26 cellular contexts compared by ENCODE assay signal in the genomic region with DNA sequence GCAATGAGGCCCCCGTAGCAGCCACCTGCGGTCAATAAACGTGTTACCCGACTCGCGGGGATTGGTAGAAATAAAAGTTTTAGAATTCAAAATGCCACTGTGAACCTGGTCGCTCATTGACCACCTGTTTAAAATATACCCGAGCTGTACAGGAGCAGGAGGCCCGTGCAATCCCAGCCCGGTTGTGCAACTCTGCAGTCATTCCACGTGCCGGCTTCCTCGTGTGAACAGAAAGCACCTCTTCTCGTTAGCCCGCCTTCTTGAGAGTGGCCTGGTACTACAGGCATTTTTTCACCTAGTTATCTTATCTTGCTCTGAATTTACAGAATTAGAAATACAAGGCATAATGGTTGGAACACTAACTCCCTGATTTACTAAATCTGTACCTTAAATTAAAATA.
"Had no signal": no experiment of that assay in that cellular context is flagged by ENCODE, and none has a peak within 500 bp of the region (broad histone marks: within the 10 kb centered on the region; RNA-seq: fewer than 3 reads in every experiment).

No MANE protein-coding gene starts in this region.

- H3K27me3 ChIP-seq: testis, thyroid gland, transverse colon, upper lobe of left lung, uterus, vagina had no signal

- H3K27ac ChIP-seq: stomach, suprapubic skin, testis, thoracic aorta, thyroid gland, tibial artery, tibial nerve, transverse colon, upper lobe of left lung, upper lobe of right lung, uterus, vagina had no signal

- H3K36me3 ChIP-seq: stomach, suprapubic skin, thoracic aorta, thyroid gland, tibial artery, tibial nerve, transverse colon, upper lobe of left lung, upper lobe of right lung, uterus, vagina had no signal

- H3K4me3 ChIP-seq: stomach, suprapubic skin, testis, thoracic aorta, thyroid gland, tibial artery, tibial nerve, transverse colon, upper lobe of left lung, upper lobe of right lung, uterus, vagina had no signal

- ATAC-seq: stimulated activated effector memory CD8-positive, alpha-beta T cell treated with anti-CD3 and anti-CD28 coated beads, Interleukin-12 subunit alpha, Interleukin-12 subunit beta, amount 100 ng/mL, for 72 hours; stimulated activated memory B cell treated with anti-CD40 and anti-IgM and Interleukin-4, amounts not matched to agents 10 μg/mL and 1 μg/mL and 100 μg/mL, for 72 hours; stimulated activated naive B cell treated with anti-CD40 and anti-IgM and Interleukin-4, amounts not matched to agents 10 μg/mL and 1 μg/mL and 100 μg/mL, for 72 hours; stimulated activated naive CD8-positive, alpha-beta T cell treated with anti-CD3 and anti-CD28 coated beads, Interleukin-15, amount 100 ng/mL, for 72 hours; stimulated activated naive CD8-positive, alpha-beta T cell treated with anti-CD3 and anti-CD28 coated beads, Interleukin-15, Interleukin-2, amounts not matched to agents 100 U/mL and 50 U/mL, for 24 hours; upper lobe of right lung had no signal

- DNase-seq: stimulated activated CD4-positive, alpha-beta T cell treated with anti-CD3 and anti-CD28 coated beads, Interleukin-2, amount 100 ng/mL, for 48 hours; stimulated activated CD4-positive, alpha-beta T cell treated with anti-CD3 and anti-CD28 coated beads, Interleukin-4, amount 100 ng/mL, for 1 hour; stimulated activated CD4-positive, alpha-beta T cell treated with anti-CD3 and anti-CD28 coated beads, Interleukin-4, amount 100 ng/mL, for 24 hours; stimulated activated CD4-positive, alpha-beta T cell treated with anti-CD3 and anti-CD28 coated beads, Interleukin-4, amount 100 ng/mL, for 4 hours; stimulated activated CD8-positive, alpha-beta memory T cell treated with anti-CD3 and anti-CD28 coated beads, Interleukin-4, amount 100 ng/mL, for 48 hours; stimulated activated naive B cell treated with anti-CD40 and anti-IgM and Interleukin-4, amounts not matched to agents 10 μg/mL and 1 μg/mL and 100 μg/mL, for 72 hours; stimulated activated naive CD4-positive, alpha-beta T cell; stimulated activated naive CD8-positive, alpha-beta T cell treated with anti-CD3 and anti-CD28 coated beads, Interleukin-15, amount 100 ng/mL, for 72 hours; stimulated activated naive CD8-positive, alpha-beta T cell treated with anti-CD3 and anti-CD28 coated beads, Interleukin-15, Interleukin-2, amounts not matched to agents 100 U/mL and 50 U/mL, for 24 hours; stomach; substantia nigra; testis; thyroid gland; tibial artery; transverse colon; trophoblast cell; upper lobe of left lung; upper lobe of right lung; uterus had no signal

- H3K9me3 ChIP-seq: stomach, suprapubic skin, testis, thoracic aorta, thyroid gland, tibial artery, tibial nerve, transverse colon, upper lobe of left lung, upper lobe of right lung, uterus, vagina had no signal

- H3K4me1 ChIP-seq: stomach, suprapubic skin, testis, thyroid gland, tibial artery, transverse colon, upper lobe of left lung, upper lobe of right lung, uterus, vagina had no signal

- FAIRE-seq: urothelium cell line had no signal
